Comparison of ENCODE assay signal across 18 cellular contexts in the genomic region with DNA sequence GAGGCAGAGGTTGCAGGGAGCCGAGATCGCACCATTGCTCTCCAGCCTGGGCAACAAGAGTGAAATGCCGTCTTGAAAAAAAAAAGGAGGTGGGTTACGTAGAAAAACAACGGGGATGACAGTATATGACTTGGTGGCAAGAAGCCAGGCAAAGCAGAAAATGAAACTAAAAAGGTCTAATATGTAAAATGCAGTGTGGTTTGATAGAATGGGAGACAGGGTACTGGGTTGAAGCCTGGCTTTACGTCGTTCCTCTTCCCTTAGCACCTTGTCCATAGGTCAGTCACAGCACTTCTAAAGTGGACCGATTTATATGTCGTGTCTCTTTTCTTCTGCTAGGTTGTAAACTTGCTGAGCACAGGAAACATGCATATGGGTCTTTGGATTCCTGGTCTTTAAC.
DNase-seq lines count a peak whose midpoint lies in the region; ATAC-seq lines count a peak whose summit lies in the region.
"Had no signal": no experiment of that assay in that cellular context is flagged by ENCODE, and none has a peak within 500 bp of the region (broad histone marks: within the 10 kb centered on the region; RNA-seq: fewer than 3 reads in every experiment).

No MANE protein-coding gene starts in this region.

- no peaks in the 10 kb centered on the region for H3K9me3 Mint-ChIP-seq in stimulated activated naive CD8-positive, alpha-beta T cell treated with anti-CD3 and anti-CD28 coated beads, Interleukin-15, amount 100 ng/mL, for 72 hours

- H3K4me3 Mint-ChIP-seq in stimulated activated naive CD8-positive, alpha-beta T cell treated with anti-CD3 and anti-CD28 coated beads, Interleukin-15, amount 100 ng/mL, for 72 hours: peak overlapping the region; percentile 6 to 34
- H3K4me3 Mint-ChIP-seq in T-helper 17 cell: peak overlapping the region; percentile 22
- H3K4me3 Mint-ChIP-seq: stimulated activated effector memory CD8-positive, alpha-beta T cell treated with anti-CD3 and anti-CD28 coated beads, Interleukin-12 subunit alpha, Interleukin-12 subunit beta, amount 100 ng/mL, for 72 hours had no signal

- H3K27me3 Mint-ChIP-seq in stimulated activated naive CD8-positive, alpha-beta T cell treated with anti-CD3 and anti-CD28 coated beads, Interleukin-15, amount 100 ng/mL, for 72 hours: peaks cover 12% of the 10 kb centered on the region
- no peaks in the 10 kb centered on the region for H3K27me3 Mint-ChIP-seq in T-helper 17 cell

- peaks cover 19% of the 10 kb centered on the region for H3K4me1 Mint-ChIP-seq in stimulated activated naive CD8-positive, alpha-beta T cell treated with anti-CD3 and anti-CD28 coated beads, Interleukin-15, amount 100 ng/mL, for 72 hours
- H3K4me1 Mint-ChIP-seq in T-helper 17 cell: peaks cover 2% of the 10 kb centered on the region
- H3K4me1 Mint-ChIP-seq: stimulated activated effector memory CD8-positive, alpha-beta T cell treated with anti-CD3 and anti-CD28 coated beads, Interleukin-12 subunit alpha, Interleukin-12 subunit beta, amount 100 ng/mL, for 72 hours had no signal

- no peaks in the 10 kb centered on the region for H3K9me3 ChIP-seq in T-helper 17 cell (ENCODE audit: control insufficient read depth, low read length, poor library complexity, severe bottlenecking)
- H3K9me3 ChIP-seq: ovary, tibial nerve had no signal

- no peak overlapping the region for H3K27ac Mint-ChIP-seq in stimulated activated naive CD8-positive, alpha-beta T cell treated with anti-CD3 and anti-CD28 coated beads, Interleukin-15, amount 100 ng/mL, for 72 hours
- H3K27ac Mint-ChIP-seq in T-helper 17 cell: no peak overlapping the region
- H3K27ac Mint-ChIP-seq: stimulated activated effector memory CD8-positive, alpha-beta T cell treated with anti-CD3 and anti-CD28 coated beads, Interleukin-12 subunit alpha, Interleukin-12 subunit beta, amount 100 ng/mL, for 72 hours had no signal

- no peaks in the 10 kb centered on the region for H3K36me3 Mint-ChIP-seq in T-helper 17 cell (ENCODE audit: low read depth)
- H3K36me3 Mint-ChIP-seq: stimulated activated effector memory CD8-positive, alpha-beta T cell treated with anti-CD3 and anti-CD28 coated beads, Interleukin-12 subunit alpha, Interleukin-12 subunit beta, amount 100 ng/mL, for 72 hours had no signal

- peak; percentile 54 for ATAC-seq in stimulated activated naive CD8-positive, alpha-beta T cell treated with anti-CD3 and anti-CD28 coated beads, Interleukin-15, amount 100 ng/mL, for 72 hours
- no peak for ATAC-seq in stimulated activated naive CD8-positive, alpha-beta T cell treated with anti-CD3 and anti-CD28 coated beads, Interleukin-15, Interleukin-2, amounts not matched to agents 100 U/mL and 50 U/mL, for 24 hours
- peak; percentile 62 for ATAC-seq in GM21717 (IDR thresholded peaks at IDR 0.05; ENCODE audit: unreplicated experiment)
- no peak for ATAC-seq in T-helper 17 cell
- ATAC-seq in HG03469 (IDR thresholded peaks at IDR 0.05; ENCODE audit: unreplicated experiment): no peak
- no peak for ATAC-seq in GM21381 (IDR thresholded peaks at IDR 0.05; ENCODE audit: unreplicated experiment)
- ATAC-seq: sciatic nerve; stimulated activated effector memory CD8-positive, alpha-beta T cell treated with anti-CD3 and anti-CD28 coated beads, Interleukin-12 subunit alpha, Interleukin-12 subunit beta, amount 100 ng/mL, for 72 hours had no signal

- DNase-seq in stimulated activated naive CD8-positive, alpha-beta T cell treated with anti-CD3 and anti-CD28 coated beads, Interleukin-15, amount 100 ng/mL, for 72 hours: no peak
- no peak for DNase-seq in stimulated activated naive CD8-positive, alpha-beta T cell treated with anti-CD3 and anti-CD28 coated beads, Interleukin-15, Interleukin-2, amounts not matched to agents 100 U/mL and 50 U/mL, for 24 hours
- DNase-seq in T-helper 17 cell: no peak
- DNase-seq in stimulated activated CD4-positive, alpha-beta T cell treated with anti-CD3 and anti-CD28 coated beads, Interleukin-15, amount 100 ng/mL, for 24 hours: no peak
- no peak for DNase-seq in central memory CD4-positive, alpha-beta T cell
- DNase-seq: activated CD4-positive, CD25-positive, alpha-beta regulatory T cell; Calu3; dermis blood vessel endothelial cell; mammary epithelial cell; NCI-H526; ovary; Right ventricle myocardium superior had no signal

Comparison
In these comparisons a context has a peak if more than half of its experiments do, and no peak if none do; other contexts are left out.
1. ATAC-seq: peak in stimulated activated naive CD8-positive, alpha-beta T cell treated with anti-CD3 and anti-CD28 coated beads, Interleukin-15, amount 100 ng/mL, for 72 hours (single experiment) and GM21717 (single experiment); none in stimulated activated naive CD8-positive, alpha-beta T cell treated with anti-CD3 and anti-CD28 coated beads, Interleukin-15, Interleukin-2, amounts not matched to agents 100 U/mL and 50 U/mL, for 24 hours (single experiment), T-helper 17 cell (single experiment), HG03469 (single experiment) and GM21381 (single experiment).